8 cellular contexts compared by ENCODE assay signal in genomic region chr6:72622094-72622540, GRCh38. TPM values are rescaled to one million over a fixed set of nuclear protein-coding genes. Genes with fewer than 3 reads are reported as not detected.
DNase-seq lines count a peak whose midpoint lies in the region; ATAC-seq and TF ChIP-seq lines count a peak whose summit lies in the region.

No MANE protein-coding gene starts in this region.

- H3K4me1 Mint-ChIP-seq in activated CD4-positive, alpha-beta T cell treated with anti-CD3 and anti-CD28 coated beads for 36 hours, result peaks cover 58% of the 10 kb centered on the region
- H3K4me1 Mint-ChIP-seq in mesothelial cell of epicardium, result peaks cover 36% of the 10 kb centered on the region
- peaks cover 47% of the 10 kb centered on the region for H3K4me1 Mint-ChIP-seq in stimulated activated effector memory CD8-positive, alpha-beta T cell treated with anti-CD3 and anti-CD28 coated beads, Interleukin-12 subunit alpha, Interleukin-12 subunit beta, amount 100 ng/mL, for 72 hours

- no peaks in the 10 kb centered on the region for H3K9me3 Mint-ChIP-seq in activated CD4-positive, alpha-beta T cell treated with anti-CD3 and anti-CD28 coated beads for 36 hours (ENCODE audit: low read depth)
- no peaks in the 10 kb centered on the region for H3K9me3 Mint-ChIP-seq in mesothelial cell of epicardium
- no peaks in the 10 kb centered on the region for H3K9me3 Mint-ChIP-seq in stimulated activated effector memory CD8-positive, alpha-beta T cell treated with anti-CD3 and anti-CD28 coated beads, Interleukin-12 subunit alpha, Interleukin-12 subunit beta, amount 100 ng/mL, for 72 hours

- ATAC-seq in activated CD4-positive, alpha-beta T cell treated with anti-CD3 and anti-CD28 coated beads for 36 hours, result peak; percentile 13
- peak; percentile 46 for ATAC-seq in stimulated activated effector memory CD8-positive, alpha-beta T cell treated with anti-CD3 and anti-CD28 coated beads, Interleukin-12 subunit alpha, Interleukin-12 subunit beta, amount 100 ng/mL, for 72 hours

- peak overlapping the region; percentile 81 for H3K4me3 Mint-ChIP-seq in activated CD4-positive, alpha-beta T cell treated with anti-CD3 and anti-CD28 coated beads for 36 hours
- peak overlapping the region; percentile 83 for H3K4me3 Mint-ChIP-seq in mesothelial cell of epicardium
- H3K4me3 Mint-ChIP-seq in stimulated activated effector memory CD8-positive, alpha-beta T cell treated with anti-CD3 and anti-CD28 coated beads, Interleukin-12 subunit alpha, Interleukin-12 subunit beta, amount 100 ng/mL, for 72 hours, result peak overlapping the region; percentile 82

- peak; percentile 22 for TF ChIP-seq CTCF in GM12873 (IDR thresholded peaks at IDR 0.05; ENCODE audit: insufficient read depth, low read depth, low read length, missing control alignments)
- TF ChIP-seq CTCF in HFF-Myc (IDR thresholded peaks at IDR 0.05; ENCODE audit: low read depth, low read length, missing control alignments), result no peak
- TF ChIP-seq CTCF in dorsolateral prefrontal cortex (IDR thresholded peaks at IDR 0.05 in 54 of 56, conservative IDR thresholded peaks at IDR 0.05 in 2 of 56; ENCODE audit: low read depth in 1 of 56, partially characterized antibody in 56 of 56), result peak in 24 of 56 donors; percentile 5 to 40 (median 18)
- no peak for TF ChIP-seq CTCF in mesothelial cell of epicardium (IDR thresholded peaks at IDR 0.05; ENCODE audit: unreplicated experiment)

- peak overlapping the region in 53 of 59 donors; percentile 19 to 89 (median 77) for H3K27ac ChIP-seq in dorsolateral prefrontal cortex

- H3K4me3 ChIP-seq in HFF-Myc (replicated peaks; ENCODE audit: low read depth, low read length), result peak overlapping the region; percentile 88
- peak overlapping the region; percentile 52 to 85 (median 71) for H3K4me3 ChIP-seq in dorsolateral prefrontal cortex

- DNase-seq in HFF-Myc (ENCODE audit: extremely low read depth, low read depth) (no peak), NCI-H1930 (lab: John Stamatoyannopoulos, UW) (peak; percentile 64 to 66), dorsolateral prefrontal cortex (peak in 8 of 10 donors; percentile 27 to 68 (median 48)), mesothelial cell of epicardium (ENCODE audit: low spot score in 2 of 2, unreplicated experiment in 2 of 2) (peak; percentile 30 to 55), NCI-H187 treated with DMSO at 0.1 percent for 48 hours (lab: John Stamatoyannopoulos, UW) (no peak)
- DNase-seq in activated CD4-positive, alpha-beta T cell treated with anti-CD3 and anti-CD28 coated beads for 36 hours, result peak; percentile 69
- peak; percentile 37 to 79 for DNase-seq in stimulated activated effector memory CD8-positive, alpha-beta T cell treated with anti-CD3 and anti-CD28 coated beads, Interleukin-12 subunit alpha, Interleukin-12 subunit beta, amount 100 ng/mL, for 72 hours (ENCODE audit: low spot score in 2 of 2)

- POLR2A ChIA-PET in activated CD4-positive, alpha-beta T cell treated with anti-CD3 and anti-CD28 coated beads for 36 hours (lab: Charles Lee), result no interaction called here

- H3K36me3 Mint-ChIP-seq in activated CD4-positive, alpha-beta T cell treated with anti-CD3 and anti-CD28 coated beads for 36 hours (ENCODE audit: low read depth), result peaks cover 2% of the 10 kb centered on the region
- no peaks in the 10 kb centered on the region for H3K36me3 Mint-ChIP-seq in mesothelial cell of epicardium
- H3K36me3 Mint-ChIP-seq in stimulated activated effector memory CD8-positive, alpha-beta T cell treated with anti-CD3 and anti-CD28 coated beads, Interleukin-12 subunit alpha, Interleukin-12 subunit beta, amount 100 ng/mL, for 72 hours, result peaks cover 6% of the 10 kb centered on the region

- peaks cover 0 to 8% (median 0%) of the 10 kb centered on the region in 45 donors for H3K27me3 ChIP-seq in dorsolateral prefrontal cortex

- peaks cover 17% of the 10 kb centered on the region for H3K27me3 Mint-ChIP-seq in activated CD4-positive, alpha-beta T cell treated with anti-CD3 and anti-CD28 coated beads for 36 hours
- peaks cover 49% of the 10 kb centered on the region for H3K27me3 Mint-ChIP-seq in mesothelial cell of epicardium (ENCODE audit: low read depth)

- H3K27ac Mint-ChIP-seq in activated CD4-positive, alpha-beta T cell treated with anti-CD3 and anti-CD28 coated beads for 36 hours, result peak overlapping the region; percentile 90
- H3K27ac Mint-ChIP-seq in mesothelial cell of epicardium, result no peak overlapping the region
- H3K27ac Mint-ChIP-seq in stimulated activated effector memory CD8-positive, alpha-beta T cell treated with anti-CD3 and anti-CD28 coated beads, Interleukin-12 subunit alpha, Interleukin-12 subunit beta, amount 100 ng/mL, for 72 hours, result peak overlapping the region; percentile 94

- CTCF ChIA-PET in activated CD4-positive, alpha-beta T cell treated with anti-CD3 and anti-CD28 coated beads for 36 hours (lab: Charles Lee), result interaction anchor here (1.4 to 1.6 kb wide), 2 partner anchors 28 to 210 kb away, joined by 3 to 4 read pairs; no protein-coding TSS in a partner anchor

- intact Hi-C loops in activated CD4-positive, alpha-beta T cell treated with anti-CD3 and anti-CD28 coated beads for 36 hours (cut with DNase I, micrococcal nuclease), result loop anchor here (1.0 to 10.0 kb wide), 10 partner anchors 27 to 900 kb away; partner anchors contain the start of genes DDX43 (in 1 of the 2), EEF1A1 (in 1 of the 2), KHDC1 (in 1 of the 2) and MTO1 (in 1 of the 2)
- intact Hi-C loops in dorsolateral prefrontal cortex (cut with DNase I), result loop anchor here (5.0 to 10.0 kb wide), 3 partner anchors 380 to 553 kb away; no protein-coding TSS in a partner anchor

RNA-seq across cellular contexts. Expression of gene KCNQ5, which starts 0.3 kb away (rescaled TPM):
- total RNA-seq in activated CD4-positive, alpha-beta T cell treated with anti-CD3 and anti-CD28 coated beads for 36 hours, result 1 to 10 TPM; 5.1 to 5.5 TPM
- 100 to 1,000 TPM in 29 of 120 experiments, 10 to 100 TPM in 91; 29.4 to 115 (median 88.7) TPM for total RNA-seq in dorsolateral prefrontal cortex
- total RNA-seq in mesothelial cell of epicardium, result 4.8 to 5.4 TPM (median 5.2 TPM) in 3 replicates

Comparison
In these comparisons a context has a peak if more than half of its experiments do, and no peak if none do; other contexts are left out.
1. DNase-seq: peak in NCI-H1930 (2 of 2), activated CD4-positive, alpha-beta T cell treated with anti-CD3 and anti-CD28 coated beads for 36 hours (single experiment), dorsolateral prefrontal cortex (8 of 10), mesothelial cell of epicardium (2 of 2) and stimulated activated effector memory CD8-positive, alpha-beta T cell treated with anti-CD3 and anti-CD28 coated beads, Interleukin-12 subunit alpha, Interleukin-12 subunit beta, amount 100 ng/mL, for 72 hours (2 of 2); none in HFF-Myc (single experiment) and NCI-H187 treated with DMSO at 0.1 percent for 48 hours (single experiment).
2. Peak in every context shown above with its lines, with median percentiles within 50 percentile points of each other: H3K4me3 Mint-ChIP-seq.